ENCODE assay signal across 8 cellular contexts in genomic region chr7:76234931-76235441, GRCh38. TPM values are rescaled to one million over a fixed set of nuclear protein-coding genes. Genes with fewer than 3 reads are reported as not detected.
DNase-seq lines count a peak whose midpoint lies in the region; ATAC-seq and TF ChIP-seq lines count a peak whose summit lies in the region.

No MANE protein-coding gene starts in this region.

- DNase-seq in GM12864 (ENCODE audit: low read depth) (peak; percentile 27), Karpas-422 (peak; percentile 90), mammary epithelial cell (peak; percentile 81), inferior parietal cortex (ENCODE audit: extremely low spot score) (peak; percentile 26), NCI-H2081 (lab: John Stamatoyannopoulos, UW) (no peak)
- DNase-seq in activated CD4-positive, CD25-positive, alpha-beta regulatory T cell treated with anti-CD3 and anti-CD28 coated beads, Interleukin-2, amount 50 U/mL, for 16 hours (ENCODE audit: low read depth, low spot score), result peak; percentile 25
- peak; percentile 21 to 73 for DNase-seq in stimulated activated CD4-positive, alpha-beta T cell treated with anti-CD3 and anti-CD28 coated beads, Interleukin-1b, Interleukin-23, amount 100 ng/mL, for 1 hour (ENCODE audit: low read depth in 2 of 2)

- H3K36me3 ChIP-seq in Karpas-422 (ENCODE audit: insufficient read depth, low read length) (no peaks in the 10 kb centered on the region), mammary epithelial cell (ENCODE audit: insufficient read depth, low read length) (no peaks in the 10 kb centered on the region)

- TF ChIP-seq CTCF in GM12864 (IDR thresholded peaks at IDR 0.05; ENCODE audit: low read depth, low read length, missing control alignments) (no peak), mammary epithelial cell (conservative IDR thresholded peaks at IDR 0.05 in 1 of 2, IDR thresholded peaks at IDR 0.05 in 1 of 2; ENCODE audit: extremely low read depth in 1 of 2, insufficient read depth in 1 of 2, low read depth in 1 of 2, low read length in 2 of 2) (no peak)

- no peaks in the 10 kb centered on the region for H3K27me3 ChIP-seq in Karpas-422 (ENCODE audit: low read length)
- no peaks in the 10 kb centered on the region for H3K27me3 ChIP-seq in mammary epithelial cell (ENCODE audit: insufficient read depth, low read length)

- in situ Hi-C loops in mammary epithelial cell (cut with MboI; ENCODE audit: low sequenced_read_pairs in 2 of 2), result no loop called here

- WGBS in mammary epithelial cell (ENCODE audit: low coverage, missing lambda C conversion rate), result 11% methylated on average over 24 of the region's 48 CpGs

- ATAC-seq in HG02588 (IDR thresholded peaks at IDR 0.05; ENCODE audit: unreplicated experiment), result no peak

- H3K4me2 ChIP-seq in Karpas-422 (ENCODE audit: low read depth, low read length, poor library complexity, severe bottlenecking) (no peak overlapping the region), mammary epithelial cell (ENCODE audit: insufficient read depth, low read depth, low read length) (peak overlapping the region; percentile 50)

- H3K9me3 ChIP-seq in Karpas-422 (ENCODE audit: low read length), result no peaks in the 10 kb centered on the region
- H3K9me3 ChIP-seq in mammary epithelial cell (replicated peaks; ENCODE audit: insufficient read depth, low read length), result no peaks in the 10 kb centered on the region

- dilution Hi-C loops in mammary epithelial cell (cut with HindIII; ENCODE audit: low sequenced_read_pairs), result no loop called here

- no peak overlapping the region for H3K9ac ChIP-seq in Karpas-422 (ENCODE audit: low read length)
- no peak overlapping the region for H3K9ac ChIP-seq in mammary epithelial cell (ENCODE audit: insufficient read depth, low read length)

- H3K4me3 ChIP-seq in GM12864 (ENCODE audit: low read depth, low read length) (peak overlapping the region; percentile 24; the same call in 1 of the 2 replicates), Karpas-422 (ENCODE audit: low read length) (no peak overlapping the region), mammary epithelial cell (replicated peaks in 1 of 3; ENCODE audit: insufficient read depth in 1 of 3, low read depth in 2 of 3, low read length in 3 of 3) (no peak overlapping the region)

- BruUV-seq in mammary epithelial cell (replicated peaks; lab: Mats Ljungman, UMichigan), result no TSS peak

- no peaks in the 10 kb centered on the region for H3K9me2 ChIP-seq in Karpas-422 (replicated peaks; ENCODE audit: insufficient read depth, low read length)

- CTCF ChIA-PET in mammary epithelial cell (lab: Charles Lee; ENCODE audit: low non-redundant PET), result interaction anchor here (0.7 kb wide), 2 partner anchors 15 to 111 kb away, joined by 3 read pairs; no protein-coding TSS in a partner anchor

- H4K20me1 ChIP-seq in Karpas-422 (ENCODE audit: insufficient read depth, low read depth, low read length) (no peaks in the 10 kb centered on the region), mammary epithelial cell (ENCODE audit: insufficient read depth, low read length) (no peaks in the 10 kb centered on the region)

- intact Hi-C loops in mammary epithelial cell (cut with micrococcal nuclease), result no loop called here

- H3K79me2 ChIP-seq in Karpas-422 (ENCODE audit: low read length) (no peaks in the 10 kb centered on the region), mammary epithelial cell (ENCODE audit: insufficient read depth, low read length) (no peaks in the 10 kb centered on the region)

- H2AFZ ChIP-seq in Karpas-422 (ENCODE audit: low read length) (no peak overlapping the region), mammary epithelial cell (ENCODE audit: low read depth, low read length) (peak overlapping the region; percentile 60)

- H3K4me1 ChIP-seq in Karpas-422 (ENCODE audit: low read length) (no peaks in the 10 kb centered on the region), mammary epithelial cell (ENCODE audit: insufficient read depth, low read length) (peaks cover 3% of the 10 kb centered on the region)

- no peak overlapping the region for H3K27ac ChIP-seq in Karpas-422 (ENCODE audit: low read length)
- no peak overlapping the region for H3K27ac ChIP-seq in mammary epithelial cell (ENCODE audit: insufficient read depth, low read depth, low read length)

RNA-seq across cellular contexts. Expression of gene SRRM3, which starts 33.3 kb away (rescaled TPM):
- total RNA-seq in Karpas-422 (2014; rRNA removed; shearing (Covaris generic); ENCODE audit: low replicate concordance), result not detected in 2 replicates
- 1 to 10 TPM in 1 of 2 donors, under 1 TPM in 1; 0.17 to 1.3 TPM for total RNA-seq in mammary epithelial cell
- polyA plus RNA-seq in mammary epithelial cell, result 0.36 TPM
- 0.98 TPM for polyA minus RNA-seq in mammary epithelial cell

Comparison
In these comparisons a context has a peak if more than half of its experiments do, and no peak if none do; other contexts are left out.
1. DNase-seq: peak in GM12864 (single experiment), Karpas-422 (single experiment), activated CD4-positive, CD25-positive, alpha-beta regulatory T cell treated with anti-CD3 and anti-CD28 coated beads, Interleukin-2, amount 50 U/mL, for 16 hours (single experiment), mammary epithelial cell (single experiment), inferior parietal cortex (single experiment) and stimulated activated CD4-positive, alpha-beta T cell treated with anti-CD3 and anti-CD28 coated beads, Interleukin-1b, Interleukin-23, amount 100 ng/mL, for 1 hour (2 of 2); none in NCI-H2081 (0 of 2).